8 cellular contexts compared by ENCODE assay signal in the genomic region with DNA sequence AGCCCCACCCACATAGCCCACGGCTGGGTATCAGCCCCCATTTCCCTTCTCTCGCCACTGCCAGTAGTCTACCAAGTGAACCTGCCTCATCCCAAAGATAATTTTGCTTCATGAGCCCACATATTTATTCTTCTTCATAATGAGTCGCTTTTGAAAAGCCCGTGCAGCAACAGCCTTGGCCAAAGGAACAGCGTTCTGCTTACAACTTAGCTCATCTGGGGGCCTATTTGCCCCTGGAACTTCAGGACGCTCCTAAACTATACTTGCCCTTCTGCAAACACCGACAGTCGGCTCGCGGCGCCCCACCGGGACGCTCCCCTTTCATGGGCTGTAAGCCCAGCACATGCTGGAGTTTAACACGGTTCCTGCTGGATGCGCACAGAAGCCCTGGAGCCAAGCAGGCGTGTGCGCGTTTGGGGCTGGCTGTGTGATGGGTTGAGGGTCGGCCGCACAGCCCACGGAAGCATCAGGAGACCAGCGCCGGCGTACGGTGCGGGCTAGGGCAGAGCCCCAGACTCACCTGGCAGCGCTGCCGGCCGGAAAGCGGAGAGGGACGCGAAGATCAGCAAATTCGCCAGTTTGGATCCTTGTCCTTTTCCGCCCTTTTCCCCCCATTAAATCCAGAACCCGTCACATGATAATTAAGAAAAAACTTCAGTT.
DNase-seq lines count a peak whose midpoint lies in the region; ATAC-seq, FAIRE-seq and TF ChIP-seq lines count a peak whose summit lies in the region.

No MANE protein-coding gene starts in this region.

- H3K4me3 ChIP-seq in SK-N-MC (peak overlapping the region; percentile 100), fibroblast of mammary gland (ENCODE audit: control insufficient read depth, low read depth, low read length) (peak overlapping the region; percentile 97), neutrophil (ENCODE audit: low read depth in 1 of 2, low read length in 1 of 2) (peak overlapping the region; percentile 86 to 99)

- DNase-seq in AG08395 (ENCODE audit: low spot score) = peak; percentile 26
- DNase-seq in SK-N-MC (ENCODE audit: low read depth, low spot score) = no peak
- no peak for DNase-seq in fibroblast of mammary gland (ENCODE audit: low read depth)
- DNase-seq in Ammon's horn (ENCODE audit: low spot score) = no peak
- DNase-seq in HTR-8/SVneo (ENCODE audit: insufficient read length, low spot score) = no peak

- H3K27ac ChIP-seq in SK-N-MC = peak overlapping the region; percentile 74
- H3K27ac ChIP-seq in neutrophil = peak overlapping the region; percentile 91

- TF ChIP-seq CTCF in fibroblast of mammary gland (conservative IDR thresholded peaks at IDR 0.05; ENCODE audit: control insufficient read depth, insufficient read depth, low read depth, low read length) (no peak), neutrophil (IDR thresholded peaks at IDR 0.05) (no peak)

- H3K4me1 ChIP-seq in neutrophil (ENCODE audit: control insufficient read depth in 1 of 2, insufficient read depth in 1 of 2, low read depth in 1 of 2, low read length in 1 of 2) = peaks cover 40 to 41% of the 10 kb centered on the region in 2 experiments

- H3K27me3 ChIP-seq in neutrophil = no peaks in the 10 kb centered on the region

- H3K36me3 ChIP-seq in SK-N-MC (ENCODE audit: insufficient read depth, low read length) (peaks cover 12% of the 10 kb centered on the region; the same call in 1 of the 2 replicates), neutrophil (no peaks in the 10 kb centered on the region)

- H3K9ac ChIP-seq in SK-N-MC (ENCODE audit: insufficient read length) = peak overlapping the region; percentile 94

- no peak for FAIRE-seq in HTR-8/SVneo (lab: Jason Lieb, UNC)

- no peaks in the 10 kb centered on the region for H3K9me3 ChIP-seq in SK-N-MC (ENCODE audit: low read depth, low read length)
- no peaks in the 10 kb centered on the region for H3K9me3 ChIP-seq in neutrophil

- peak; percentile 28 for ATAC-seq in GM18868 (IDR thresholded peaks at IDR 0.05; ENCODE audit: unreplicated experiment)
- ATAC-seq in HG02973 (IDR thresholded peaks at IDR 0.05; ENCODE audit: unreplicated experiment) = peak; percentile 25
